12 cellular contexts compared by ENCODE assay signal in genomic region chr2:10514743-10515142, GRCh38.
A peak's percentile ranks its signal among the peaks of the same experiment; 100 is the strongest.
DNase-seq lines count a peak whose midpoint lies in the region; ATAC-seq and TF ChIP-seq lines count a peak whose summit lies in the region.
"Had no signal": no experiment of that assay in that cellular context is flagged by ENCODE, and none has a peak within 500 bp of the region (broad histone marks: within the 10 kb centered on the region; RNA-seq: fewer than 3 reads in every experiment).

No MANE protein-coding gene starts in this region.

- H3K27ac ChIP-seq in AG04450 (ENCODE audit: low read depth, low read length) (peak overlapping the region; percentile 47), SJSA1 (peak overlapping the region; percentile 36)

- no peak for TF ChIP-seq CTCF in AG04450 (IDR thresholded peaks at IDR 0.05; ENCODE audit: low read depth, low read length)

- peak; percentile 71 for DNase-seq in AG04450 (ENCODE audit: low read depth, low spot score)
- DNase-seq in HS-27A (ENCODE audit: low read depth), result peak; percentile 94
- DNase-seq in SJSA1 (ENCODE audit: low read depth in 1 of 2, low spot score in 2 of 2), result peak; percentile 88 to 91
- peak; percentile 52 for DNase-seq in hepatic stellate cell (ENCODE audit: low spot score)
- DNase-seq in SW 1271 (lab: John Stamatoyannopoulos, UW), result no peak
- DNase-seq in NCI-H1694 (lab: John Stamatoyannopoulos, UW), result no peak
- no peak for DNase-seq in NCI-H2081 treated with DMSO at 0.1 percent for 48 hours (lab: John Stamatoyannopoulos, UW)
- DNase-seq: activated CD4-positive, alpha-beta T cell treated with anti-CD3 and anti-CD28 coated beads, Interleukin-2, amount 50 U/mL, for 4 hours; amniotic stem cell; NCI-H1436 treated with DMSO at 0.1 percent for 48 hours; SHP77 had no signal

- H3K4me3 ChIP-seq in AG04450 (ENCODE audit: low read depth, low read length), result no peak overlapping the region
- H3K4me3 ChIP-seq in SJSA1, result no peak overlapping the region

- no peaks in the 10 kb centered on the region for H3K27me3 ChIP-seq in AG04450 (ENCODE audit: control insufficient read depth, insufficient read depth, low read length)
- no peaks in the 10 kb centered on the region for H3K27me3 ChIP-seq in SJSA1 (replicated peaks)

- no peaks in the 10 kb centered on the region for H3K36me3 ChIP-seq in SJSA1

- H3K4me1 ChIP-seq in SJSA1 (replicated peaks), result peaks cover 14% of the 10 kb centered on the region

- ATAC-seq in GM21576 (IDR thresholded peaks at IDR 0.05; ENCODE audit: unreplicated experiment), result no peak

- CTCF ChIA-PET in AG04450 (lab: Charles Lee), result no interaction called here

- H3K9me3 ChIP-seq in AG04450 (ENCODE audit: control insufficient read depth, insufficient read depth, low read length) (peaks cover 18% of the 10 kb centered on the region), SJSA1 (replicated peaks) (no peaks in the 10 kb centered on the region; the same call in 1 of the 2 replicates)

- POLR2A ChIA-PET in AG04450 (lab: Yijun Ruan, JAX), result interaction anchor here (0.5 to 1.0 kb wide), 2 partner anchors 12 to 67 kb away, joined by 5 to 8 read pairs; partner anchors contain the start of gene ODC1

Comparison
In these comparisons a context has a peak if more than half of its experiments do, and no peak if none do; other contexts are left out.
1. DNase-seq: peak in AG04450 (single experiment), HS-27A (single experiment), SJSA1 (2 of 2) and hepatic stellate cell (single experiment); none in SW 1271 (0 of 2), NCI-H1694 (single experiment) and NCI-H2081 treated with DMSO at 0.1 percent for 48 hours (single experiment).